Comparison of ENCODE assay signal across 9 cellular contexts in genomic region chr5:172420215-172420934, GRCh38. TPM values are rescaled to one million over a fixed set of nuclear protein-coding genes. Genes with fewer than 3 reads are reported as not detected.
A peak's percentile ranks its signal among the peaks of the same experiment; 100 is the strongest.
DNase-seq lines count a peak whose midpoint lies in the region; ATAC-seq and TF ChIP-seq lines count a peak whose summit lies in the region.
"Had no signal": no experiment of that assay in that cellular context is flagged by ENCODE, and none has a peak within 500 bp of the region (broad histone marks: within the 10 kb centered on the region; RNA-seq: fewer than 3 reads in every experiment).

No MANE protein-coding gene starts in this region.

- H3K36me3 ChIP-seq in heart right ventricle, result peaks cover 0 to 28% (median 0%) of the 10 kb centered on the region in 9 donors

- H3K9me3 ChIP-seq in heart right ventricle, result no peaks in the 10 kb centered on the region

- H3K4me3 ChIP-seq in AG09309 (ENCODE audit: control insufficient read depth, low read depth, low read length), result no peak overlapping the region
- H3K4me3 ChIP-seq in heart right ventricle, result no peak overlapping the region
- H3K4me3 ChIP-seq in retinal pigment epithelial cell (ENCODE audit: low read length), result no peak overlapping the region

- H3K27ac Mint-ChIP-seq in activated naive CD8-positive, alpha-beta T cell treated with anti-CD3 and anti-CD28 coated beads for 36 hours, result no peak overlapping the region
- H3K27ac Mint-ChIP-seq: activated naive CD8-positive, alpha-beta T cell treated with anti-CD3 and anti-CD28 coated beads, Interleukin-2, amount 10 ng/mL, durations not matched to agents 7 days and 5 days had no signal

- TF ChIP-seq CTCF in AG09309 (IDR thresholded peaks at IDR 0.05; ENCODE audit: control insufficient read depth, insufficient read depth, low read depth, low read length, missing control alignments), result no peak
- no peak for TF ChIP-seq CTCF in heart right ventricle (IDR thresholded peaks at IDR 0.05)
- TF ChIP-seq CTCF in retinal pigment epithelial cell (conservative IDR thresholded peaks at IDR 0.05; ENCODE audit: low read depth, low read length), result no peak

- ATAC-seq in HG03520 (IDR thresholded peaks at IDR 0.05; ENCODE audit: unreplicated experiment), result peak; percentile 77
- peak; percentile 14 to 43 (median 28) for ATAC-seq in heart right ventricle
- ATAC-seq in GM21381 (IDR thresholded peaks at IDR 0.05; ENCODE audit: unreplicated experiment), result no peak
- ATAC-seq in HG02970 (IDR thresholded peaks at IDR 0.05; ENCODE audit: low FRiP score, unreplicated experiment), result no peak
- ATAC-seq in HG02678 (IDR thresholded peaks at IDR 0.05; ENCODE audit: unreplicated experiment), result no peak

- no peaks in the 10 kb centered on the region for H3K9me3 Mint-ChIP-seq in activated naive CD8-positive, alpha-beta T cell treated with anti-CD3 and anti-CD28 coated beads for 36 hours
- H3K9me3 Mint-ChIP-seq: activated naive CD8-positive, alpha-beta T cell treated with anti-CD3 and anti-CD28 coated beads, Interleukin-2, amount 10 ng/mL, durations not matched to agents 7 days and 5 days had no signal

- H3K27me3 ChIP-seq in heart right ventricle, result no peaks in the 10 kb centered on the region

- no peaks in the 10 kb centered on the region for H3K36me3 Mint-ChIP-seq in activated naive CD8-positive, alpha-beta T cell treated with anti-CD3 and anti-CD28 coated beads for 36 hours
- H3K36me3 Mint-ChIP-seq: activated naive CD8-positive, alpha-beta T cell treated with anti-CD3 and anti-CD28 coated beads, Interleukin-2, amount 10 ng/mL, durations not matched to agents 7 days and 5 days had no signal

- DNase-seq in AG09309 (ENCODE audit: low read depth) (peak; percentile 95), heart right ventricle (peak in 1 of 2 donors; percentile 65), retinal pigment epithelial cell (ENCODE audit: low read depth) (peak; percentile 73)
- DNase-seq in activated naive CD8-positive, alpha-beta T cell treated with anti-CD3 and anti-CD28 coated beads for 36 hours, result peak; percentile 30
- DNase-seq: activated naive CD8-positive, alpha-beta T cell treated with anti-CD3 and anti-CD28 coated beads, Interleukin-2, amount 10 ng/mL, durations not matched to agents 7 days and 5 days had no signal

- no peaks in the 10 kb centered on the region for H3K27me3 Mint-ChIP-seq in activated naive CD8-positive, alpha-beta T cell treated with anti-CD3 and anti-CD28 coated beads for 36 hours

- no peak overlapping the region for H3K4me3 Mint-ChIP-seq in activated naive CD8-positive, alpha-beta T cell treated with anti-CD3 and anti-CD28 coated beads for 36 hours
- H3K4me3 Mint-ChIP-seq: activated naive CD8-positive, alpha-beta T cell treated with anti-CD3 and anti-CD28 coated beads, Interleukin-2, amount 10 ng/mL, durations not matched to agents 7 days and 5 days had no signal

- 65 to 74% methylated on average over 10 of the region's 10 CpGs for WGBS in heart right ventricle, 2 donors

- no peaks in the 10 kb centered on the region for H3K4me1 Mint-ChIP-seq in activated naive CD8-positive, alpha-beta T cell treated with anti-CD3 and anti-CD28 coated beads for 36 hours

- H3K27ac ChIP-seq in heart right ventricle, result peak overlapping the region in 9 of 10 donors; percentile 39 to 86 (median 73)

- intact Hi-C loops in heart right ventricle (cut with DNase I), result no loop called here

- H3K4me1 ChIP-seq in heart right ventricle, result peaks cover 17 to 64% (median 30%) of the 10 kb centered on the region in 9 donors

RNA-seq across cellular contexts. Expression of gene SH3PXD2B, which starts 34.0 kb away (rescaled TPM):
- under 1 TPM; 0.80 to 0.84 TPM for total RNA-seq in activated naive CD8-positive, alpha-beta T cell treated with anti-CD3 and anti-CD28 coated beads for 36 hours
- 10 to 100 TPM in 2 of 10 donors, 1 to 10 TPM in 8; 2.9 to 12.5 (median 5.9) TPM for total RNA-seq in heart right ventricle
- polyA plus RNA-seq in heart right ventricle, result 1 to 10 TPM; 1.8 to 5.7 TPM

Comparison
In these comparisons a context has a peak if more than half of its experiments do, and no peak if none do; other contexts are left out.
1. ATAC-seq: peak in HG03520 (single experiment) and heart right ventricle (8 of 8); none in GM21381 (single experiment), HG02970 (single experiment) and HG02678 (single experiment).